ENCODE assay signal across 27 cellular contexts in genomic region chr2:52445720-52446119, GRCh38.
"Had no signal": no experiment of that assay in that cellular context is flagged by ENCODE, and none has a peak within 500 bp of the region (broad histone marks: within the 10 kb centered on the region; RNA-seq: fewer than 3 reads in every experiment).

No MANE protein-coding gene starts in this region.

- H3K27me3 ChIP-seq: adrenal gland, ascending aorta, body of pancreas, esophagus squamous epithelium had no signal

- H3K9me3 ChIP-seq: adrenal gland, ascending aorta, body of pancreas, esophagus squamous epithelium had no signal

- H3K36me3 ChIP-seq: adrenal gland, ascending aorta, esophagus squamous epithelium, WERI-Rb-1 had no signal

- ATAC-seq: activated CD4-positive, CD25-positive, alpha-beta regulatory T cell treated with anti-CD3 and anti-CD28 coated beads, Interleukin-2, amount 50 U/mL, for 24 hours; activated CD8-positive, alpha-beta T cell treated with anti-CD3 and anti-CD28 coated beads for 36 hours; activated T-cell treated with anti-CD3 and anti-CD28 coated beads, Interleukin-2, amount 50 U/mL, for 4 hours; activated T-helper 17 cell treated with anti-CD3 and anti-CD28 coated beads, Interleukin-2, amount 50 U/mL, for 72 hours; body of pancreas; T-helper 17 cell had no signal

- H3K4me3 ChIP-seq: adrenal gland, ascending aorta, body of pancreas, esophagus squamous epithelium had no signal

- H3K27ac ChIP-seq: adrenal gland, ascending aorta, body of pancreas, epithelial cell of prostate, esophagus squamous epithelium, WERI-Rb-1 had no signal

- DNase-seq: activated B cell treated with CpG ODN at 0.5 μM for 24 hours; activated CD4-positive, alpha-beta T cell treated with anti-CD3 and anti-CD28 coated beads for 48 hours; activated CD4-positive, alpha-beta T cell treated with anti-CD3 and anti-CD28 coated beads, Interleukin-2, amount 50 U/mL, for 1 hour; activated CD4-positive, alpha-beta T cell treated with anti-CD3 and anti-CD28 coated beads, Interleukin-2, amount 50 U/mL, for 48 hours; activated CD8-positive, alpha-beta memory T cell treated with anti-CD3 and anti-CD28 coated beads for 24 hours; activated CD8-positive, alpha-beta T cell treated with anti-CD3 and anti-CD28 coated beads for 36 hours; activated effector memory CD4-positive, alpha-beta T cell treated with Interleukin-2 at 50 U/mL for 16 hours; activated gamma-delta T cell treated with Interleukin-2 at 50 U/mL for 16 hours; activated naive CD4-positive, alpha-beta T cell treated with anti-CD3 and anti-CD28 coated beads, Interleukin-2, amount 50 U/mL, for 16 hours; activated naive CD4-positive, alpha-beta T cell treated with Interleukin-2 at 50 U/mL for 16 hours; activated T-cell treated with anti-CD3 and anti-CD28 coated beads, Interleukin-2, amount 50 U/mL, for 4 hours; adrenal gland; body of pancreas; cortex of kidney; dermis blood vessel endothelial cell; effector CD4-positive, alpha-beta T cell; esophagus squamous epithelium; foreskin melanocyte; head of caudate nucleus; T-helper 1 cell; T-helper 17 cell; T1000; WERI-Rb-1 had no signal

- H3K4me1 ChIP-seq: adrenal gland, ascending aorta, body of pancreas, esophagus squamous epithelium had no signal
